ENCODE assay signal across 7 cellular contexts in genomic region chr15:51751687-51752683, GRCh38. TPM values are rescaled to one million over a fixed set of nuclear protein-coding genes. Genes with fewer than 3 reads are reported as not detected.
DNase-seq lines count a peak whose midpoint lies in the region; ATAC-seq and TF ChIP-seq lines count a peak whose summit lies in the region.

No MANE protein-coding gene starts in this region.

- H3K9me3 Mint-ChIP-seq in neural crest cell: no peaks in the 10 kb centered on the region

- ATAC-seq in GM21576 (IDR thresholded peaks at IDR 0.05; ENCODE audit: unreplicated experiment): peak; percentile 33

- H3K4me1 Mint-ChIP-seq in neural crest cell: peaks cover 25% of the 10 kb centered on the region

- peak overlapping the region; percentile 95 for H3K4me3 Mint-ChIP-seq in neural crest cell

- TF ChIP-seq CTCF in GM12865 (IDR thresholded peaks at IDR 0.05; ENCODE audit: insufficient read depth, low read depth, low read length, missing control alignments) (no peak), fibroblast of the aortic adventitia (IDR thresholded peaks at IDR 0.05; ENCODE audit: insufficient read depth, low read length) (no peak), neural crest cell (conservative IDR thresholded peaks at IDR 0.05) (no peak)

- DNase-seq in GM12865 (ENCODE audit: low read depth) (peak; percentile 49), KBM-7 (peak; percentile 61), fibroblast of the aortic adventitia (ENCODE audit: low read depth) (no peak), neural crest cell (ENCODE audit: low read depth, low spot score) (peak; percentile 36), NOMO-1 (lab: John Stamatoyannopoulos, UW; ENCODE audit: unreplicated experiment in 2 of 2) (no peak)
- peak; percentile 18 for DNase-seq in activated CD8-positive, alpha-beta memory T cell treated with anti-CD3 and anti-CD28 coated beads, Interleukin-2, amount 50 U/mL, for 4 hours

- no peak overlapping the region for H3K27ac Mint-ChIP-seq in neural crest cell (ENCODE audit: unreplicated experiment)

- H3K4me3 ChIP-seq in GM12865 (ENCODE audit: low read depth, low read length): peak overlapping the region; percentile 35
- peak overlapping the region; percentile 74 for H3K4me3 ChIP-seq in fibroblast of the aortic adventitia (ENCODE audit: low read depth, low read length)

- H3K27me3 Mint-ChIP-seq in neural crest cell (ENCODE audit: low read depth): peaks cover 60% of the 10 kb centered on the region

- in situ Hi-C loops in KBM-7 (cut with MboI; ENCODE audit: low pct_unique_long_range_greater_than_20kb, low sequenced_read_pairs): no loop called here

- H3K36me3 Mint-ChIP-seq in neural crest cell (ENCODE audit: low read depth): no peaks in the 10 kb centered on the region

RNA-seq across cellular contexts. Expression of gene TMOD2, which starts 0.6 kb away (rescaled TPM):
- total RNA-seq in fibroblast of the aortic adventitia (ENCODE audit: low replicate concordance) (11.2 and 18.9 TPM in 2 replicates), neural crest cell (17.4 and 18.9 TPM in 2 replicates)

RNA-seq across cellular contexts. Expression of gene LYSMD2, which starts 14.5 kb away (rescaled TPM):
- total RNA-seq in fibroblast of the aortic adventitia (ENCODE audit: low replicate concordance): 3.1 and 7.6 TPM in 2 replicates
- total RNA-seq in neural crest cell: 2.4 and 3.2 TPM in 2 replicates

Comparison
In these comparisons a context has a peak if more than half of its experiments do, and no peak if none do; other contexts are left out.
1. DNase-seq: peak in GM12865 (single experiment), KBM-7 (single experiment), activated CD8-positive, alpha-beta memory T cell treated with anti-CD3 and anti-CD28 coated beads, Interleukin-2, amount 50 U/mL, for 4 hours (single experiment) and neural crest cell (single experiment); none in fibroblast of the aortic adventitia (single experiment) and NOMO-1 (0 of 2).